1 cellular context compared by ENCODE assay signal in genomic region chr1:39564340-39564739, GRCh38.
TF ChIP-seq lines count a peak whose summit lies in the region.

No MANE protein-coding gene starts in this region.

TF ChIP-seq in GM12878, 131 proteins besides CTCF, POLR2A, EP300 and RAD21 (continued from another document):
- TF ChIP-seq TCF7 (IDR thresholded peaks at IDR 0.05; ENCODE audit: borderline replicate concordance) (no peak), SIN3A (IDR thresholded peaks at IDR 0.05; ENCODE audit: low read depth, low read length) (no peak)
